Comparison of ENCODE assay signal across 16 cellular contexts in genomic region chr7:135946289-135947055, GRCh38.
"Had no signal": no experiment of that assay in that cellular context is flagged by ENCODE, and none has a peak within 500 bp of the region (broad histone marks: within the 10 kb centered on the region; RNA-seq: fewer than 3 reads in every experiment).

No MANE protein-coding gene starts in this region.

- H3K4me2 ChIP-seq: hepatocyte had no signal

- H3K4me3 Mint-ChIP-seq: dendritic cell treated with granulocyte-macrophage colony-stimulating factor and Interleukin-4, amounts not matched to agents 40 ng/mL and 50 ng/mL, for 4 days; nephron; stimulated activated naive B cell treated with anti-CD40 and anti-IgM and Interleukin-4, amounts not matched to agents 10 μg/mL and 1 μg/mL and 100 μg/mL, for 72 hours had no signal

- H3K9me3 ChIP-seq: prostate gland, right lobe of liver, spleen had no signal

- H3K4me1 ChIP-seq: foreskin keratinocyte, prostate gland, right lobe of liver had no signal

- H2AFZ ChIP-seq: hepatocyte, parathyroid adenoma had no signal

- H3K9ac ChIP-seq: parathyroid adenoma had no signal

- ATAC-seq: foreskin keratinocyte; left colon; right lobe of liver; stimulated activated naive B cell treated with anti-CD40 and anti-IgM and Interleukin-4, amounts not matched to agents 10 μg/mL and 1 μg/mL and 100 μg/mL, for 72 hours had no signal

- H3K4me3 ChIP-seq: hepatocyte, prostate gland, right lobe of liver, spleen had no signal

- DNase-seq: cerebellar nuclear complex; foreskin keratinocyte; left colon; mesendoderm; right lobe of liver; spleen; stimulated activated CD4-positive, alpha-beta T cell treated with anti-CD3 and anti-CD28 coated beads, Interleukin-15, amount 100 ng/mL, for 24 hours; stimulated activated CD4-positive, alpha-beta T cell treated with anti-CD3 and anti-CD28 coated beads, Interleukin-1b, Interleukin-23, amount 100 ng/mL, for 48 hours; stimulated activated CD4-positive, alpha-beta T cell treated with anti-CD3 and anti-CD28 coated beads, Interleukin-4, amount 100 ng/mL, for 24 hours; stimulated activated naive B cell treated with anti-CD40 and anti-IgM and Interleukin-4, amounts not matched to agents 10 μg/mL and 1 μg/mL and 100 μg/mL, for 72 hours; trophoblast cell had no signal

- H3K27ac ChIP-seq: foreskin keratinocyte, hepatocyte, parathyroid adenoma, prostate gland, right lobe of liver, spleen had no signal

- H3K9me3 Mint-ChIP-seq: dendritic cell treated with granulocyte-macrophage colony-stimulating factor and Interleukin-4, amounts not matched to agents 40 ng/mL and 50 ng/mL, for 4 days; nephron; stimulated activated naive B cell treated with anti-CD40 and anti-IgM and Interleukin-4, amounts not matched to agents 10 μg/mL and 1 μg/mL and 100 μg/mL, for 72 hours had no signal

- H3K36me3 ChIP-seq: prostate gland had no signal

- H3K27me3 Mint-ChIP-seq: dendritic cell treated with granulocyte-macrophage colony-stimulating factor and Interleukin-4, amounts not matched to agents 40 ng/mL and 50 ng/mL, for 4 days; stimulated activated naive B cell treated with anti-CD40 and anti-IgM and Interleukin-4, amounts not matched to agents 10 μg/mL and 1 μg/mL and 100 μg/mL, for 72 hours had no signal

- H3K27me3 ChIP-seq: foreskin keratinocyte, hepatocyte, right lobe of liver, spleen had no signal

- H3K27ac Mint-ChIP-seq: dendritic cell treated with granulocyte-macrophage colony-stimulating factor and Interleukin-4, amounts not matched to agents 40 ng/mL and 50 ng/mL, for 4 days; nephron; stimulated activated naive B cell treated with anti-CD40 and anti-IgM and Interleukin-4, amounts not matched to agents 10 μg/mL and 1 μg/mL and 100 μg/mL, for 72 hours had no signal
